Comparison of ENCODE assay signal across 28 cellular contexts in the genomic region with DNA sequence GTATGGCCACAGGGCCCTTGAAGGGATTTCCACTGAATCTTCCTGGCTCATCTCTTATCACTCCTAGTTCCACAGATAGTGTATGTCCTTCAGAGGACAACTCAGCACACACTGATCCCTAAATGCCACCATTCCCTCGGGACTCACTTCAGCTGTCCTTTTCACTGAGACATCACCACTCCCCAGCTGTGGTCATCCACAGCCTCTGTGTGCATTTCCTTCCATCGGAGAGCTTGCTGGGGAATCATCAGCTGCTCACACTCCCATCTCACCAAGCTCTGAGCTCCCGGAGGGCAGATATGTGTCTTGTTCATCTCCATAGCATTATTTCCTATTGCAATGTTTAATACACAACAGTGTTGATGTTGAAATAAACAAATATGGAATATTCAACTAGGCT.
A peak's percentile ranks its signal among the peaks of the same experiment; 100 is the strongest.
DNase-seq lines count a peak whose midpoint lies in the region; TF ChIP-seq lines count a peak whose summit lies in the region.
"Had no signal": no experiment of that assay in that cellular context is flagged by ENCODE, and none has a peak within 500 bp of the region (broad histone marks: within the 10 kb centered on the region; RNA-seq: fewer than 3 reads in every experiment).

No MANE protein-coding gene starts in this region.

- H4K20me1 ChIP-seq in GM23248 (ENCODE audit: insufficient read depth): no peaks in the 10 kb centered on the region

- H3K79me2 ChIP-seq in GM23248 (ENCODE audit: insufficient read depth): no peaks in the 10 kb centered on the region

- peaks cover 10% of the 10 kb centered on the region for H3K9me3 Mint-ChIP-seq in neural crest cell

- H3K4me1 Mint-ChIP-seq in neural crest cell: peaks cover 6% of the 10 kb centered on the region
- H3K4me1 Mint-ChIP-seq: B cell had no signal

- peaks cover 10% of the 10 kb centered on the region; the same call in 1 of the 2 replicates for H3F3A ChIP-seq in GM23248 (ENCODE audit: insufficient read depth)

- in situ Hi-C loops in GM23248 (cut with MboI): no loop called here

- peaks cover 12% of the 10 kb centered on the region for H3K36me3 Mint-ChIP-seq in neural crest cell (ENCODE audit: low read depth)
- H3K36me3 Mint-ChIP-seq: CD14-positive monocyte had no signal

- no peaks in the 10 kb centered on the region for H3K9me3 ChIP-seq in GM23248 (ENCODE audit: low read depth)
- no peaks in the 10 kb centered on the region for H3K9me3 ChIP-seq in SJCRH30 (replicated peaks)
- H3K9me3 ChIP-seq in esophagus muscularis mucosa: no peaks in the 10 kb centered on the region
- H3K9me3 ChIP-seq: MG63 had no signal

- H3K4me2 ChIP-seq in GM23248 (ENCODE audit: unreplicated experiment): no peak overlapping the region

- no peaks in the 10 kb centered on the region for H3K27me3 Mint-ChIP-seq in neural crest cell (ENCODE audit: low read depth)
- H3K27me3 Mint-ChIP-seq: CD8-positive, alpha-beta memory T cell had no signal

- H3K4me3 Mint-ChIP-seq in neural crest cell: no peak overlapping the region
- H3K4me3 Mint-ChIP-seq: B cell; CD14-positive monocyte; CD8-positive, alpha-beta memory T cell had no signal

- H3K4me3 ChIP-seq in GM23248 (no peak overlapping the region), SJCRH30 (no peak overlapping the region), esophagus muscularis mucosa (no peak overlapping the region)
- H3K4me3 ChIP-seq: GM12878, MG63 had no signal

- H3K4me1 ChIP-seq in GM23248 (ENCODE audit: insufficient read depth) (peaks cover 11% of the 10 kb centered on the region; the same call in 1 of the 2 replicates), SJCRH30 (no peaks in the 10 kb centered on the region), esophagus muscularis mucosa (peaks cover 0 to 11% (median 10%) of the 10 kb centered on the region in 4 donors)

- H3K9ac ChIP-seq in GM23248: no peak overlapping the region

- intact Hi-C loops in esophagus muscularis mucosa (cut with DNase I): no loop called here

- H3K9me2 ChIP-seq in GM23248 (ENCODE audit: insufficient read depth): no peaks in the 10 kb centered on the region

- H3K36me3 ChIP-seq in GM23248 (ENCODE audit: low read depth): no peaks in the 10 kb centered on the region
- H3K36me3 ChIP-seq in SJCRH30: no peaks in the 10 kb centered on the region
- H3K36me3 ChIP-seq in esophagus muscularis mucosa: no peaks in the 10 kb centered on the region
- H3K36me3 ChIP-seq: MG63 had no signal

- no peak overlapping the region for H2AFZ ChIP-seq in GM23248

- H3K27ac Mint-ChIP-seq in neural crest cell (ENCODE audit: unreplicated experiment): peak overlapping the region; percentile 62
- H3K27ac Mint-ChIP-seq: B cell, CD14-positive monocyte had no signal

- no peak for TF ChIP-seq EP300 in esophagus muscularis mucosa (IDR thresholded peaks at IDR 0.05)

- WGBS in GM23248 (ENCODE audit: low coverage in 1 of 2, low lambda C conversion rate in 2 of 2, missing lambda C conversion rate in 2 of 2), 2 experiments: 79 to 86% methylated on average over 3 of the region's 3 CpGs
- 91% methylated on average over 3 of the region's 3 CpGs for WGBS in esophagus muscularis mucosa

- no peak for TF ChIP-seq POLR2A in esophagus muscularis mucosa (IDR thresholded peaks at IDR 0.05; ENCODE audit: low read depth)

- H3K27me3 ChIP-seq in GM23248 (replicated peaks; ENCODE audit: insufficient read depth): no peaks in the 10 kb centered on the region
- H3K27me3 ChIP-seq in SJCRH30: no peaks in the 10 kb centered on the region; the same call in 1 of the 2 replicates
- no peaks in the 10 kb centered on the region for H3K27me3 ChIP-seq in esophagus muscularis mucosa
- H3K27me3 ChIP-seq: MG63 had no signal

- DNase-seq in GM23248 (peak; percentile 22), SJCRH30 (peak; percentile 7 to 20), esophagus muscularis mucosa (ENCODE audit: extremely low spot score) (peak; percentile 88), neural crest cell (ENCODE audit: low read depth, low spot score) (no peak), inferior parietal cortex (ENCODE audit: extremely low spot score) (no peak), glomerular visceral epithelial cell (ENCODE audit: extremely low spot score) (no peak), C1 segment of cervical spinal cord (lab: John Stamatoyannopoulos, UW) (no peak)
- DNase-seq: CD8-positive, alpha-beta memory T cell; DMS 273 treated with DMSO at 0.1 percent for 48 hours; DMS79; EL; GDM1; GOT3; HCEC 1CT; IMR-90; KG1; MG63; NCI-H1105 treated with DMSO at 0.1 percent for 48 hours; NCI-H146; NCI-H2029; NCI-H446; NCI-H524 treated with DMSO at 0.1 percent for 48 hours; NCI-H82; NK-92 treated with Interleukin-12 subunit alpha and Interleukin-12 subunit beta, amount 100 ng/mL, for 24 hours; PC-3 had no signal

- TF ChIP-seq CTCF in esophagus muscularis mucosa (IDR thresholded peaks at IDR 0.05) (no peak), neural crest cell (conservative IDR thresholded peaks at IDR 0.05) (no peak)

- H3K27ac ChIP-seq in GM23248 (no peak overlapping the region), SJCRH30 (no peak overlapping the region), esophagus muscularis mucosa (replicated peaks in 1 of 4) (no peak overlapping the region)

Comparison
In these comparisons a context has a peak if more than half of its experiments do, and no peak if none do; other contexts are left out.
1. DNase-seq: peak in GM23248 (single experiment), SJCRH30 (2 of 2) and esophagus muscularis mucosa (single experiment); none in neural crest cell (single experiment), inferior parietal cortex (single experiment), glomerular visceral epithelial cell (single experiment) and C1 segment of cervical spinal cord (0 of 14).